ENCODE assay signal across 19 cellular contexts in genomic region chr3:152234657-152235375, GRCh38. TPM values are rescaled to one million over a fixed set of nuclear protein-coding genes. Genes with fewer than 3 reads are reported as not detected.
DNase-seq lines count a peak whose midpoint lies in the region; ATAC-seq and TF ChIP-seq lines count a peak whose summit lies in the region.
"Had no signal": no experiment of that assay in that cellular context is flagged by ENCODE, and none has a peak within 500 bp of the region (broad histone marks: within the 10 kb centered on the region; RNA-seq: fewer than 3 reads in every experiment).

No MANE protein-coding gene starts in this region.

- intact Hi-C loops in heart right ventricle (cut with DNase I) = no loop called here

- H3K4me3 ChIP-seq in NB4 (ENCODE audit: low read depth, low read length) (no peak overlapping the region), heart right ventricle (no peak overlapping the region)
- H3K4me3 ChIP-seq: lower lobe of right lung, spleen, upper lobe of right lung had no signal

- no peaks in the 10 kb centered on the region for H3K27me3 Mint-ChIP-seq in stimulated activated naive CD8-positive, alpha-beta T cell treated with anti-CD3 and anti-CD28 coated beads, Interleukin-15, Interleukin-2, amounts not matched to agents 100 ng/mL and 50 ng/mL, for 24 hours
- no peaks in the 10 kb centered on the region for H3K27me3 Mint-ChIP-seq in activated naive CD8-positive, alpha-beta T cell treated with anti-CD3 and anti-CD28 coated beads, Interleukin-2, amount 50 U/mL, for 24 hours
- no peaks in the 10 kb centered on the region for H3K27me3 Mint-ChIP-seq in stimulated activated naive CD8-positive, alpha-beta T cell treated with anti-CD3 and anti-CD28 coated beads, Interleukin-15, amount 100 ng/mL, for 72 hours

- H3K9me3 ChIP-seq in heart right ventricle = no peaks in the 10 kb centered on the region
- H3K9me3 ChIP-seq: lower lobe of right lung, spleen, upper lobe of right lung had no signal

- no peak for TF ChIP-seq POLR2A in NB4 (IDR thresholded peaks at IDR 0.05; ENCODE audit: extremely low read depth, insufficient read length)

- H3K36me3 ChIP-seq in heart right ventricle = no peaks in the 10 kb centered on the region
- H3K36me3 ChIP-seq: lower lobe of right lung, spleen, upper lobe of right lung had no signal

- H3K4me1 Mint-ChIP-seq in stimulated activated naive CD8-positive, alpha-beta T cell treated with anti-CD3 and anti-CD28 coated beads, Interleukin-15, Interleukin-2, amounts not matched to agents 100 ng/mL and 50 ng/mL, for 24 hours (ENCODE audit: low read depth) = peaks cover 86% of the 10 kb centered on the region
- peaks cover 86% of the 10 kb centered on the region for H3K4me1 Mint-ChIP-seq in activated naive CD8-positive, alpha-beta T cell treated with anti-CD3 and anti-CD28 coated beads, Interleukin-2, amount 50 U/mL, for 24 hours
- H3K4me1 Mint-ChIP-seq in stimulated activated naive CD8-positive, alpha-beta T cell treated with anti-CD3 and anti-CD28 coated beads, Interleukin-15, amount 100 ng/mL, for 72 hours = peaks cover 85% of the 10 kb centered on the region

- H3K9me3 Mint-ChIP-seq in stimulated activated naive CD8-positive, alpha-beta T cell treated with anti-CD3 and anti-CD28 coated beads, Interleukin-15, Interleukin-2, amounts not matched to agents 100 ng/mL and 50 ng/mL, for 24 hours = peaks cover 5% of the 10 kb centered on the region
- peaks cover 5% of the 10 kb centered on the region for H3K9me3 Mint-ChIP-seq in activated naive CD8-positive, alpha-beta T cell treated with anti-CD3 and anti-CD28 coated beads, Interleukin-2, amount 50 U/mL, for 24 hours
- peaks cover 0 to 6% of the 10 kb centered on the region in 2 donors for H3K9me3 Mint-ChIP-seq in stimulated activated naive CD8-positive, alpha-beta T cell treated with anti-CD3 and anti-CD28 coated beads, Interleukin-15, amount 100 ng/mL, for 72 hours

- no peak for TF ChIP-seq CTCF in NB4 (IDR thresholded peaks at IDR 0.05; ENCODE audit: low read depth, low read length)
- no peak for TF ChIP-seq CTCF in heart right ventricle (IDR thresholded peaks at IDR 0.05)

- no peak for ATAC-seq in stimulated activated naive CD8-positive, alpha-beta T cell treated with anti-CD3 and anti-CD28 coated beads, Interleukin-15, Interleukin-2, amounts not matched to agents 100 U/mL and 50 U/mL, for 24 hours
- ATAC-seq in activated naive CD8-positive, alpha-beta T cell treated with anti-CD3 and anti-CD28 coated beads, Interleukin-2, amount 50 U/mL, for 24 hours = no peak
- no peak for ATAC-seq in stimulated activated naive CD8-positive, alpha-beta T cell treated with anti-CD3 and anti-CD28 coated beads, Interleukin-15, amount 100 ng/mL, for 72 hours
- ATAC-seq in heart right ventricle = no peak
- ATAC-seq: lower lobe of right lung, upper lobe of right lung had no signal

- 95 to 97% methylated on average over 3 of the region's 3 CpGs for WGBS in heart right ventricle, 2 donors

- H3K4me1 ChIP-seq in heart right ventricle = peaks cover 0 to 12% (median 0%) of the 10 kb centered on the region in 9 donors
- H3K4me1 ChIP-seq: lower lobe of right lung, upper lobe of right lung had no signal

- H3K4me3 Mint-ChIP-seq in stimulated activated naive CD8-positive, alpha-beta T cell treated with anti-CD3 and anti-CD28 coated beads, Interleukin-15, Interleukin-2, amounts not matched to agents 100 ng/mL and 50 ng/mL, for 24 hours = peak overlapping the region; percentile 6
- peak overlapping the region; percentile 27 for H3K4me3 Mint-ChIP-seq in activated naive CD8-positive, alpha-beta T cell treated with anti-CD3 and anti-CD28 coated beads, Interleukin-2, amount 50 U/mL, for 24 hours
- H3K4me3 Mint-ChIP-seq in stimulated activated naive CD8-positive, alpha-beta T cell treated with anti-CD3 and anti-CD28 coated beads, Interleukin-15, amount 100 ng/mL, for 72 hours = peak overlapping the region; percentile 63 to 65

- H3K27me3 ChIP-seq in heart right ventricle = no peaks in the 10 kb centered on the region
- H3K27me3 ChIP-seq: spleen, upper lobe of right lung had no signal

- H3K27ac Mint-ChIP-seq in stimulated activated naive CD8-positive, alpha-beta T cell treated with anti-CD3 and anti-CD28 coated beads, Interleukin-15, Interleukin-2, amounts not matched to agents 100 ng/mL and 50 ng/mL, for 24 hours = peak overlapping the region; percentile 64
- peak overlapping the region; percentile 34 for H3K27ac Mint-ChIP-seq in activated naive CD8-positive, alpha-beta T cell treated with anti-CD3 and anti-CD28 coated beads, Interleukin-2, amount 50 U/mL, for 24 hours
- peak overlapping the region; percentile 77 to 88 for H3K27ac Mint-ChIP-seq in stimulated activated naive CD8-positive, alpha-beta T cell treated with anti-CD3 and anti-CD28 coated beads, Interleukin-15, amount 100 ng/mL, for 72 hours

- DNase-seq in stimulated activated naive CD8-positive, alpha-beta T cell treated with anti-CD3 and anti-CD28 coated beads, Interleukin-15, Interleukin-2, amounts not matched to agents 100 U/mL and 50 U/mL, for 24 hours = no peak
- DNase-seq in NB4 (ENCODE audit: low read depth) = peak; percentile 40
- no peak for DNase-seq in activated naive CD8-positive, alpha-beta T cell treated with anti-CD3 and anti-CD28 coated beads, Interleukin-2, amount 50 U/mL, for 24 hours
- DNase-seq in stimulated activated naive CD8-positive, alpha-beta T cell treated with anti-CD3 and anti-CD28 coated beads, Interleukin-15, amount 100 ng/mL, for 72 hours = no peak
- no peak for DNase-seq in NCI-H2171 treated with DMSO at 0.1 percent for 48 hours (lab: John Stamatoyannopoulos, UW)
- DNase-seq in activated CD8-positive, alpha-beta memory T cell treated with anti-CD3 and anti-CD28 coated beads, Interleukin-2, amount 50 U/mL, for 4 hours = no peak
- DNase-seq in heart right ventricle = no peak
- DNase-seq: foreskin melanocyte, hippocampal formation, lower lobe of right lung, NCI-H1105 treated with DMSO at 0.1 percent for 48 hours, NCI-H2081, NCI-H510A, nucleus accumbens, retina, spleen, upper lobe of right lung had no signal

- no peak overlapping the region for H3K27ac ChIP-seq in heart right ventricle
- H3K27ac ChIP-seq: KMS-11, lower lobe of right lung, spleen, upper lobe of right lung had no signal

- H3K36me3 Mint-ChIP-seq in stimulated activated naive CD8-positive, alpha-beta T cell treated with anti-CD3 and anti-CD28 coated beads, Interleukin-15, Interleukin-2, amounts not matched to agents 100 ng/mL and 50 ng/mL, for 24 hours (ENCODE audit: low read depth) = peaks cover 11% of the 10 kb centered on the region
- H3K36me3 Mint-ChIP-seq in activated naive CD8-positive, alpha-beta T cell treated with anti-CD3 and anti-CD28 coated beads, Interleukin-2, amount 50 U/mL, for 24 hours (ENCODE audit: low read depth) = peaks cover 8% of the 10 kb centered on the region

RNA-seq across cellular contexts. Expression of gene MBNL1, which starts 33.9 kb away (rescaled TPM):
- 100 to 1,000 TPM; 173 to 236 (median 190) TPM for total RNA-seq in heart right ventricle
- polyA plus RNA-seq in heart right ventricle = 10 to 100 TPM; 33.1 to 55.9 TPM

Comparison
In these comparisons a context has a peak if more than half of its experiments do, and no peak if none do; other contexts are left out.
1. H3K4me3 Mint-ChIP-seq: peak in every context shown above with its lines; median percentile 64 in stimulated activated naive CD8-positive, alpha-beta T cell treated with anti-CD3 and anti-CD28 coated beads, Interleukin-15, amount 100 ng/mL, for 72 hours; 27 in activated naive CD8-positive, alpha-beta T cell treated with anti-CD3 and anti-CD28 coated beads, Interleukin-2, amount 50 U/mL, for 24 hours; 6 in stimulated activated naive CD8-positive, alpha-beta T cell treated with anti-CD3 and anti-CD28 coated beads, Interleukin-15, Interleukin-2, amounts not matched to agents 100 ng/mL and 50 ng/mL, for 24 hours.